Comparison of ENCODE assay signal across 18 cellular contexts in the genomic region with DNA sequence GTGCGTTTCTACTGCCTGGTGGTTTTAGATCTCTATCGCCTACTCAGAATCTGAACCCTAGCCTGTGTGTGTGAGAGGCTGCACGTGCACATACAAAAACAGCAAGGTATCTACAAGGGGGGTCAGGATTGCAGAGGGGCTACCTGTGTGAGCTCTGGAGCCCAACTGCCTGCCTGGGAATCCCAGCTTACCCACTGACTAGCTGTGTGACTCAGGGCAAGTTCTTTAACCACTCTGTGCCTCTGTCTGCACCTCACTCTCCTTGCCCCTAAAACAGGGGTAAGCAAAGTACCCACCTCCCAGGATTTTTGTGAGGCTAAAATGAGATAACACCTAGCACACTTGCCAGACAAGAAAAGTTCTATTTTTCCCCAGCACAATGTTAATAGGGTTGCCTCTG.
"Had no signal": no experiment of that assay in that cellular context is flagged by ENCODE, and none has a peak within 500 bp of the region (broad histone marks: within the 10 kb centered on the region; RNA-seq: fewer than 3 reads in every experiment).

No MANE protein-coding gene starts in this region.

- H3K9me3 Mint-ChIP-seq: activated naive CD4-positive, alpha-beta T cell treated with anti-CD3 and anti-CD28 coated beads, Interleukin-2, amount 10 ng/mL, durations not matched to agents 7 days and 5 days; activated naive CD8-positive, alpha-beta T cell treated with anti-CD3 and anti-CD28 coated beads, Interleukin-2, amount 50 U/mL, for 24 hours; activated T-cell treated with anti-CD3 and anti-CD28 coated beads, Interleukin-2, amount 50 U/mL, for 4 hours; nephron progenitor cell; stimulated activated naive CD8-positive, alpha-beta T cell treated with anti-CD3 and anti-CD28 coated beads, Interleukin-15, amount 100 ng/mL, for 72 hours; T-cell had no signal

- H3K9me3 ChIP-seq: upper lobe of left lung had no signal

- H3K36me3 Mint-ChIP-seq: activated naive CD4-positive, alpha-beta T cell treated with anti-CD3 and anti-CD28 coated beads, Interleukin-2, amount 10 ng/mL, durations not matched to agents 7 days and 5 days; T-cell had no signal

- H3K36me3 ChIP-seq: upper lobe of left lung had no signal

- H3K4me2 ChIP-seq: hepatocyte had no signal

- H3K4me3 ChIP-seq: hepatocyte, lung, upper lobe of left lung had no signal

- H3K4me1 Mint-ChIP-seq: activated naive CD4-positive, alpha-beta T cell treated with anti-CD3 and anti-CD28 coated beads, Interleukin-2, amount 10 ng/mL, durations not matched to agents 7 days and 5 days; T-cell had no signal

- H3K4me3 Mint-ChIP-seq: activated naive CD4-positive, alpha-beta T cell treated with anti-CD3 and anti-CD28 coated beads, Interleukin-2, amount 10 ng/mL, durations not matched to agents 7 days and 5 days; activated naive CD8-positive, alpha-beta T cell treated with anti-CD3 and anti-CD28 coated beads, Interleukin-2, amount 50 U/mL, for 24 hours; activated T-cell treated with anti-CD3 and anti-CD28 coated beads, Interleukin-2, amount 50 U/mL, for 4 hours; nephron progenitor cell; stimulated activated naive CD8-positive, alpha-beta T cell treated with anti-CD3 and anti-CD28 coated beads, Interleukin-15, amount 100 ng/mL, for 72 hours; T-cell had no signal

- DNase-seq: activated CD4-positive, alpha-beta T cell treated with anti-CD3 and anti-CD28 coated beads, Interleukin-2, amount 50 U/mL, for 1 hour; activated CD8-positive, alpha-beta memory T cell treated with anti-CD3 and anti-CD28 coated beads, Interleukin-2, amount 50 U/mL, for 4 hours; activated effector memory CD4-positive, alpha-beta T cell treated with Interleukin-2 at 50 U/mL for 16 hours; activated naive CD4-positive, alpha-beta T cell treated with anti-CD3 and anti-CD28 coated beads, Interleukin-2, amount 10 ng/mL, durations not matched to agents 7 days and 5 days; activated naive CD8-positive, alpha-beta T cell treated with anti-CD3 and anti-CD28 coated beads, Interleukin-2, amount 50 U/mL, for 24 hours; activated T-cell treated with anti-CD3 and anti-CD28 coated beads, Interleukin-2, amount 50 U/mL, for 4 hours; aorta; effector CD4-positive, alpha-beta T cell; nephron progenitor cell; nucleus accumbens; stimulated activated CD4-positive, alpha-beta T cell treated with anti-CD3 and anti-CD28 coated beads, Interleukin-2, amount 100 ng/mL, for 24 hours; stimulated activated naive CD8-positive, alpha-beta T cell treated with anti-CD3 and anti-CD28 coated beads, Interleukin-15, amount 100 ng/mL, for 72 hours; T-cell had no signal

- H3K27ac ChIP-seq: hepatocyte, upper lobe of left lung had no signal

- H2AFZ ChIP-seq: hepatocyte had no signal

- ATAC-seq: activated CD4-positive, CD25-positive, alpha-beta regulatory T cell treated with anti-CD3 and anti-CD28 coated beads, Interleukin-2, amount 50 U/mL, for 24 hours; activated naive CD8-positive, alpha-beta T cell treated with anti-CD3 and anti-CD28 coated beads, Interleukin-2, amount 50 U/mL, for 24 hours; activated T-cell treated with anti-CD3 and anti-CD28 coated beads, Interleukin-2, amount 50 U/mL, for 4 hours; esophagus mucosa; stimulated activated naive CD8-positive, alpha-beta T cell treated with anti-CD3 and anti-CD28 coated beads, Interleukin-15, amount 100 ng/mL, for 72 hours; T-cell had no signal

- H3K27ac Mint-ChIP-seq: activated naive CD4-positive, alpha-beta T cell treated with anti-CD3 and anti-CD28 coated beads, Interleukin-2, amount 10 ng/mL, durations not matched to agents 7 days and 5 days; activated naive CD8-positive, alpha-beta T cell treated with anti-CD3 and anti-CD28 coated beads, Interleukin-2, amount 50 U/mL, for 24 hours; nephron progenitor cell; stimulated activated naive CD8-positive, alpha-beta T cell treated with anti-CD3 and anti-CD28 coated beads, Interleukin-15, amount 100 ng/mL, for 72 hours had no signal

- H3K27me3 ChIP-seq: hepatocyte, upper lobe of left lung had no signal
